ENCODE assay signal across 1 cellular context in the genomic region with DNA sequence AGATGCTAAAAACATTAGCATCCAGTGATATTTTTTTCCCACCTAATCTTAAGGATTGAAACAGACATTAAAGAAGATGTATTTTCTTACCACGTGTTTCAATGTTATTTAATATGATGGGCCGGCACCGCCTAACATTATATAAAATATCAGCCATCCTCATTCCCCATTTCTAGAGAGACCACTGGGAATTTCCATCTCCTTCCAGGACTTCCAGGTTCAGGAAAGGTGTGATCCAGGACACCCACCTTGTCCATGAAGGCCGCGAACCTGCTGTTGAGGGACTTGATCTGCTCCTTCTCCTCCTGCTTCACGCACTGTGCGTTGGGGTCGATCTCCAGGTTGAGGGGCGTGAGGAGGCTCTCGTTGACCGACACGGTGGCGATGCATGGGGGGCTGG.
TF ChIP-seq lines count a peak whose summit lies in the region.

No MANE protein-coding gene starts in this region.

TF ChIP-seq in endothelial cell of umbilical vein, 7 proteins besides CTCF, POLR2A, EP300 and RAD21:
- peak; percentile 62 for TF ChIP-seq EZH2 (IDR thresholded peaks at IDR 0.05; ENCODE audit: borderline replicate concordance, low read depth, low read length, severe bottlenecking)
TF ChIP-seq in endothelial cell of umbilical vein: peak in this region for 1; not testable (repeated sequence) for 6.
